8 cellular contexts compared by ENCODE assay signal in the genomic region with DNA sequence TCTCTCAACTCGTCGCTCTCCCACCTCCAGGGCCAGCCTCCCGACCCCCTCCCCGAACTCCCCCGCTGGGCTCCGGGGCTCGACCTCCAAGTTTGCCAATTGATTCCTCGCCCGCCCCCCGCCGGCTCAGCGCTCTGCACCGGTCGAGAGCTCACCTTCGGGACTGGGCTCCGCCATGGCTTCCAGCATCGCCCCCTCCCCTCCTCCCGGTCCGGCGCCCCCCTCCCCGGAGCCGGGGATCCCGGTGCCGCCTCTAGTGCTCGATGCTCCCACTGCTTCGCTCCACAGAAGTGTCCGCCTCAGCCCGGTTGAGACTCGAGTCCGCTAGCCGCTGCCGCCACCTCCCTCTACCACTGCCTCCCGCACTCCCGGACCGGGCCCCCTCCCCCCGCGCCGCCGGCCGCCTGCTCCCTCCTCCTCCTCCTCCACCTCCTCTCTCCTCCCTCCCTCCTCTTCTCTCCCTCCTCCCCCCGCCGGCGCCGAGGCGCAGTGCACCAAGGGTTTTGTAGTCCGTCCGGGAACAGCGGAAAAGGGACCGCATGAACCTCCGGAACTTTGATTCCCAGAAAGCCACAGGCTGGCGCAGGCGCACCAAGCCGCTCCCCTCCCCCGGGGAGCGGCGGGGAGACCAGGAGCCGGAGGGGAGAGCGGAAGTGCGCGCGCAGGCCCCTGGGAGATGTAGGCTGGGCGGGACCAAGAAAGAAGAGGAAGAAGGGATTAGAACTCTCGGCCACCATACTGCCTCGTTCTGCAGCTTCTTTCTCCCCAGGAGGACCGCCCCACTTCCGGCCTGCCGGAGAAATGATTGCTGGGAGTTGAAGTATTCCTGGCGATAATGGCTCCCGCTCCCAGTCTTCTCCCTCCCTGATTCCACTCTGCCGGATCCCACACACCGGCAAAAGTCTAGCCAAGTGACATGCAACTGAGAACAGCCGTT. TPM values are rescaled to one million over a fixed set of nuclear protein-coding genes. Genes with fewer than 3 reads are reported as not detected.
DNase-seq lines count a peak whose midpoint lies in the region; ATAC-seq and TF ChIP-seq lines count a peak whose summit lies in the region.

A gene (minus strand): TSS at position 367 of the 937 bp plus-strand sequence. CDS start 178 bp downstream, at position 189.

- H3K27ac ChIP-seq in cingulate gyrus (ENCODE audit: low read depth, low read length): peak within 1 kb of the TSS; percentile 100

- DNase-seq in AG09319 (ENCODE audit: extremely low read depth, low read depth): peak; percentile 99
- peak; percentile 85 for DNase-seq in NCI-H524 treated with DMSO at 0.1 percent for 48 hours (lab: John Stamatoyannopoulos, UW)
- peak; percentile 98 for DNase-seq in activated CD4-positive, alpha-beta T cell treated with anti-CD3 and anti-CD28 coated beads for 4 hours
- DNase-seq in kidney epithelial cell (ENCODE audit: low read depth): peak; percentile 93
- DNase-seq in stimulated activated CD4-positive, alpha-beta T cell treated with anti-CD3 and anti-CD28 coated beads, Interleukin-15, amount 100 ng/mL, for 48 hours (ENCODE audit: low read depth in 2 of 2): peak; percentile 96 to 97

- H3K36me3 ChIP-seq in kidney epithelial cell (ENCODE audit: control insufficient read depth, insufficient read depth, low read length): peaks cover 5% of the 10 kb centered on the region

- TF ChIP-seq POLR2A in GM19099 (IDR thresholded peaks at IDR 0.05; ENCODE audit: extremely low read depth, insufficient read length, low read depth): peak; percentile 43

- TF ChIP-seq CTCF in AG09319 (IDR thresholded peaks at IDR 0.05; ENCODE audit: low read depth, low read length) (no peak), kidney epithelial cell (IDR thresholded peaks at IDR 0.05; ENCODE audit: insufficient read depth, low read length, poor library complexity, severe bottlenecking) (no peak)

- H3K4me3 ChIP-seq in kidney epithelial cell (ENCODE audit: low read depth, low read length): peak within 1 kb of the TSS; percentile 97

- H3K27me3 ChIP-seq in kidney epithelial cell (ENCODE audit: control insufficient read depth, insufficient read depth, low read length): no peaks in the 10 kb centered on the region

- peak; percentile 54 for ATAC-seq in HG03439 (IDR thresholded peaks at IDR 0.05; ENCODE audit: unreplicated experiment)

RNA-seq across cellular contexts. Expression of the gene that starts here (rescaled TPM):
- 41.3 and 53.3 TPM in 2 replicates for total RNA-seq in kidney epithelial cell

Comparison
In these comparisons a context has a peak if more than half of its experiments do, and no peak if none do; other contexts are left out.
1. Peak in every context shown above with its lines: DNase-seq, ATAC-seq, H3K4me3 ChIP-seq and H3K27ac ChIP-seq.